Comparison of ENCODE assay signal across 8 cellular contexts in the genomic region with DNA sequence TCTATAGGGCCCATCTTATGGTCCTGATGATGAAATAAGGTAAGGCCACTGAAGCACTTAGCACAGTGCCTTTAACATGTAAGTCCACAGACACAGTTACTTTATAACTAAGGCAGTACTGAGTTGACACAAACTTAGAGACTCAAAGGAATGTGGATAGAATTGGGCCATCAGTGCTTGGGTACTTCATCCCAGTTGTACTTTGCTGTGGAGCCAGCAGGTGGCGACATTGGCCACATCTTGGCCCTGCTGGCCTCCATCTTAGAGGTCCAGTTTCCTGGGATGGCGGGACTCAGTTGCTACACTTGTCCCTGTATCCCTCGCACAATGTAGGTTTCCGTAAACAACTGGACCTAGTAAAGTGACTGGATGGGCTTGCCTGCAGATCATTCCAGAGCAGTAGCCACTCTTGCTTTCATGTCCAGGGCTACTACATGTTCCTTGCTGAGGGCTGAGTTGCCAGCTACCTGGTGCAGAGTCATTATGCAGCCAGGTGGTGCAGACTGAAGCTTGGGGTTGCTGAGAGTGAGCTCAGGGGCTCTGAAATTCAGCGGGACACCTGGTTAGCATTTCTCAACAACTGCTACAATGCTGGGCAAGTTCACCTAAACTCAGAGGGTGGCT. TPM values are rescaled to one million over a fixed set of nuclear protein-coding genes. Genes with fewer than 3 reads are reported as not detected.
DNase-seq lines count a peak whose midpoint lies in the region; ATAC-seq lines count a peak whose summit lies in the region.

No MANE protein-coding gene starts in this region.

- no peak overlapping the region for H3K27ac Mint-ChIP-seq in activated CD4-positive, alpha-beta T cell treated with anti-CD3 and anti-CD28 coated beads, Interleukin-2, amount 10 ng/mL, durations not matched to agents 7 days and 5 days

- H2BK120ac ChIP-seq in mesenchymal stem cell (ENCODE audit: low read depth, low read length), result no peak overlapping the region

- no peaks in the 10 kb centered on the region for H3K27me3 Mint-ChIP-seq in activated CD4-positive, alpha-beta T cell treated with anti-CD3 and anti-CD28 coated beads, Interleukin-2, amount 10 ng/mL, durations not matched to agents 7 days and 5 days

- DNase-seq in SHP77 (lab: John Stamatoyannopoulos, UW) (peak; percentile 17 to 33), SHP77 treated with DMSO at 0.1 percent for 48 hours (lab: John Stamatoyannopoulos, UW) (no peak), NCI-H2171 treated with DMSO at 0.1 percent for 48 hours (lab: John Stamatoyannopoulos, UW) (peak; percentile 37), mesenchymal stem cell (peak; percentile 80)
- peak; percentile 64 for DNase-seq in activated CD4-positive, alpha-beta T cell treated with anti-CD3 and anti-CD28 coated beads, Interleukin-2, amount 10 ng/mL, durations not matched to agents 7 days and 5 days
- DNase-seq in effector memory CD4-positive, alpha-beta T cell, result peak; percentile 33 to 62 (median 39)
- DNase-seq in stimulated activated CD8-positive, alpha-beta memory T cell treated with anti-CD3 and anti-CD28 coated beads, Interleukin-2, amount 100 ng/mL, for 48 hours (ENCODE audit: low read depth in 2 of 2), result peak; percentile 33 to 54

- peaks cover 31% of the 10 kb centered on the region for H3K36me3 ChIP-seq in effector memory CD4-positive, alpha-beta T cell (ENCODE audit: control insufficient read depth, insufficient read depth, low read length)
- peaks cover 22 to 60% of the 10 kb centered on the region in 2 experiments for H3K36me3 ChIP-seq in mesenchymal stem cell (ENCODE audit: control insufficient read depth in 1 of 2, insufficient read depth in 2 of 2, low read depth in 1 of 2, low read length in 2 of 2)

- H3K27ac ChIP-seq in effector memory CD4-positive, alpha-beta T cell (ENCODE audit: insufficient read depth, low read length, poor library complexity, severe bottlenecking), result no peak overlapping the region
- H3K27ac ChIP-seq in mesenchymal stem cell (ENCODE audit: low read length, poor library complexity, severe bottlenecking), result peak overlapping the region; percentile 41

- H3K18ac ChIP-seq in mesenchymal stem cell (ENCODE audit: low read depth in 1 of 2, low read length in 2 of 2), result peak overlapping the region in 1 of 2 experiments; percentile 25

- H3K9me3 ChIP-seq in effector memory CD4-positive, alpha-beta T cell (ENCODE audit: control insufficient read depth, low read length), result no peaks in the 10 kb centered on the region
- no peaks in the 10 kb centered on the region for H3K9me3 ChIP-seq in mesenchymal stem cell (ENCODE audit: control insufficient read depth, low read length)

- H4K8ac ChIP-seq in mesenchymal stem cell (ENCODE audit: low read length), result peak overlapping the region; percentile 82

- peaks cover 33% of the 10 kb centered on the region for H3K79me1 ChIP-seq in mesenchymal stem cell (replicated peaks; ENCODE audit: low read length, poor library complexity, severe bottlenecking)

- CTCF ChIA-PET in activated CD4-positive, alpha-beta T cell treated with anti-CD3 and anti-CD28 coated beads, Interleukin-2, amount 10 ng/mL, durations not matched to agents 7 days and 5 days (lab: Charles Lee), result interaction anchor here (0.6 to 3.6 kb wide), 19 partner anchors 13 to 645 kb away, joined by 3 to 19 read pairs (median 4); a partner anchor contains a TSS

- H3K9me3 Mint-ChIP-seq in activated CD4-positive, alpha-beta T cell treated with anti-CD3 and anti-CD28 coated beads, Interleukin-2, amount 10 ng/mL, durations not matched to agents 7 days and 5 days, result no peaks in the 10 kb centered on the region

- H2BK12ac ChIP-seq in mesenchymal stem cell (ENCODE audit: low read length in 2 of 2), result peak overlapping the region in 1 of 2 experiments; percentile 59

- H3K4me1 ChIP-seq in effector memory CD4-positive, alpha-beta T cell (ENCODE audit: control insufficient read depth, insufficient read depth, low read length, poor library complexity, severe bottlenecking), result peaks cover 7% of the 10 kb centered on the region
- H3K4me1 ChIP-seq in mesenchymal stem cell (ENCODE audit: control insufficient read depth, insufficient read depth, low read depth, low read length), result peaks cover 13% of the 10 kb centered on the region

- no peak overlapping the region for H3K4me3 ChIP-seq in effector memory CD4-positive, alpha-beta T cell (ENCODE audit: insufficient read depth, low read depth, low read length, poor library complexity, severe bottlenecking)
- H3K4me3 ChIP-seq in mesenchymal stem cell (ENCODE audit: insufficient read depth in 1 of 2, low read depth in 1 of 2, low read length in 2 of 2), result no peak overlapping the region

- peak; percentile 45 for ATAC-seq in HG02870 (IDR thresholded peaks at IDR 0.05; ENCODE audit: unreplicated experiment)

- H2AK5ac ChIP-seq in mesenchymal stem cell (ENCODE audit: low read length, severe bottlenecking), result peak overlapping the region; percentile 33

- H3K27me3 ChIP-seq in effector memory CD4-positive, alpha-beta T cell (replicated peaks; ENCODE audit: control insufficient read depth, insufficient read depth, low read length, poor library complexity, severe bottlenecking), result no peaks in the 10 kb centered on the region
- H3K27me3 ChIP-seq in mesenchymal stem cell (ENCODE audit: control insufficient read depth in 1 of 2, insufficient read depth in 1 of 2, low read length in 2 of 2), result no peaks in the 10 kb centered on the region

- peak overlapping the region; percentile 78 for H3K9ac ChIP-seq in mesenchymal stem cell (ENCODE audit: low read length)

- H4K91ac ChIP-seq in mesenchymal stem cell (ENCODE audit: low read length), result no peak overlapping the region

- POLR2A ChIA-PET in activated CD4-positive, alpha-beta T cell treated with anti-CD3 and anti-CD28 coated beads, Interleukin-2, amount 10 ng/mL, durations not matched to agents 7 days and 5 days (lab: Charles Lee), result no interaction called here

- 67% methylated on average over 5 of the region's 5 CpGs for WGBS in mesenchymal stem cell

- H3K4me2 ChIP-seq in mesenchymal stem cell (ENCODE audit: low read length, poor library complexity, severe bottlenecking), result no peak overlapping the region

- no peak overlapping the region for H3K14ac ChIP-seq in mesenchymal stem cell (ENCODE audit: low read length in 2 of 2)

- H2AFZ ChIP-seq in mesenchymal stem cell (ENCODE audit: low read depth, low read length), result no peak overlapping the region

- H3K4me1 Mint-ChIP-seq in activated CD4-positive, alpha-beta T cell treated with anti-CD3 and anti-CD28 coated beads, Interleukin-2, amount 10 ng/mL, durations not matched to agents 7 days and 5 days, result peaks cover 17% of the 10 kb centered on the region

- no peak overlapping the region for H2BK15ac ChIP-seq in mesenchymal stem cell (ENCODE audit: low read depth, poor library complexity, severe bottlenecking)

- peaks cover 33% of the 10 kb centered on the region for H3K36me3 Mint-ChIP-seq in activated CD4-positive, alpha-beta T cell treated with anti-CD3 and anti-CD28 coated beads, Interleukin-2, amount 10 ng/mL, durations not matched to agents 7 days and 5 days (ENCODE audit: low read depth)

- H2BK5ac ChIP-seq in mesenchymal stem cell (ENCODE audit: low read depth, low read length, poor library complexity, severe bottlenecking), result no peak overlapping the region

- H3K23ac ChIP-seq in mesenchymal stem cell (ENCODE audit: low read length in 2 of 2), result no peak overlapping the region

- no peak overlapping the region for H3K4me3 Mint-ChIP-seq in activated CD4-positive, alpha-beta T cell treated with anti-CD3 and anti-CD28 coated beads, Interleukin-2, amount 10 ng/mL, durations not matched to agents 7 days and 5 days

- H3K4ac ChIP-seq in mesenchymal stem cell (ENCODE audit: low read depth in 1 of 2, low read length in 2 of 2), result no peak overlapping the region

RNA-seq across cellular contexts. Expression of a gene that starts 10.6 kb away (rescaled TPM):
- 10 to 100 TPM; 51.8 to 57.4 TPM for total RNA-seq in activated CD4-positive, alpha-beta T cell treated with anti-CD3 and anti-CD28 coated beads, Interleukin-2, amount 10 ng/mL, durations not matched to agents 7 days and 5 days
- polyA plus RNA-seq in mesenchymal stem cell (2013, experiment 1 of 2), result 14.2 TPM
- polyA plus RNA-seq in mesenchymal stem cell (2013, experiment 2 of 2), result 14.5 TPM
